In genomic region chr6:40997256-40997957, GRCh38 we compare ENCODE assay signal across 11 cellular contexts. TPM values are rescaled to one million over a fixed set of nuclear protein-coding genes. Genes with fewer than 3 reads are reported as not detected.
DNase-seq lines count a peak whose midpoint lies in the region; ATAC-seq, FAIRE-seq and TF ChIP-seq lines count a peak whose summit lies in the region.
"Had no signal": no experiment of that assay in that cellular context is flagged by ENCODE, and none has a peak within 500 bp of the region (broad histone marks: within the 10 kb centered on the region; RNA-seq: fewer than 3 reads in every experiment).

No MANE protein-coding gene starts in this region.

- POLR2A ChIA-PET in Panc1 (lab: Charles Lee), result interaction anchor here (0.6 to 1.1 kb wide), 3 partner anchors 11 to 787 kb away, joined by 3 to 19 read pairs (median 10); no protein-coding TSS in a partner anchor
- POLR2A ChIA-PET in activated CD4-positive, alpha-beta memory T cell treated with anti-CD3 and anti-CD28 coated beads, Interleukin-2, amount 10 ng/mL, durations not matched to agents 7 days and 5 days (lab: Charles Lee), result no interaction called here

- H3K4me3 ChIP-seq in Panc1 (ENCODE audit: low read depth in 2 of 2, low read length in 2 of 2), result peak overlapping the region in 1 of 2 experiments; percentile 7; a peak in 1 of 4 replicates
- H3K4me3 ChIP-seq in pancreas, result peak overlapping the region in 2 of 4 donors; percentile 22 to 23

- H3K36me3 ChIP-seq in Panc1 (ENCODE audit: control insufficient read depth, insufficient read depth, low read length) (no peaks in the 10 kb centered on the region), pancreas (no peaks in the 10 kb centered on the region)

- H3K9me3 Mint-ChIP-seq in activated CD4-positive, alpha-beta memory T cell treated with anti-CD3 and anti-CD28 coated beads, Interleukin-2, amount 10 ng/mL, durations not matched to agents 7 days and 5 days, result no peaks in the 10 kb centered on the region
- H3K9me3 Mint-ChIP-seq: stimulated activated memory B cell treated with anti-CD40 and anti-IgM and Interleukin-4, amounts not matched to agents 10 μg/mL and 1 μg/mL and 100 μg/mL, for 72 hours had no signal

- H3K27me3 ChIP-seq in Panc1 (ENCODE audit: control insufficient read depth, insufficient read depth, low read length) (no peaks in the 10 kb centered on the region), pancreas (no peaks in the 10 kb centered on the region)

- H3K27ac ChIP-seq in Panc1 (ENCODE audit: low read length), result peak overlapping the region; percentile 98
- peak overlapping the region; percentile 79 to 91 (median 89) for H3K27ac ChIP-seq in pancreas
- H3K27ac ChIP-seq: epithelial cell of prostate had no signal

- no peaks in the 10 kb centered on the region for H3K36me3 Mint-ChIP-seq in activated CD4-positive, alpha-beta memory T cell treated with anti-CD3 and anti-CD28 coated beads, Interleukin-2, amount 10 ng/mL, durations not matched to agents 7 days and 5 days (ENCODE audit: low read depth)
- H3K36me3 Mint-ChIP-seq: stimulated activated memory B cell treated with anti-CD40 and anti-IgM and Interleukin-4, amounts not matched to agents 10 μg/mL and 1 μg/mL and 100 μg/mL, for 72 hours had no signal

- H3K4me3 Mint-ChIP-seq in activated CD4-positive, alpha-beta memory T cell treated with anti-CD3 and anti-CD28 coated beads, Interleukin-2, amount 10 ng/mL, durations not matched to agents 7 days and 5 days, result no peak overlapping the region
- H3K4me3 Mint-ChIP-seq: stimulated activated memory B cell treated with anti-CD40 and anti-IgM and Interleukin-4, amounts not matched to agents 10 μg/mL and 1 μg/mL and 100 μg/mL, for 72 hours had no signal

- no peak for FAIRE-seq in pancreas (lab: Jason Lieb, UNC)

- ATAC-seq in Panc1 (peak; percentile 92), pancreas (peak; percentile 70 to 76 (median 74)), HG02840 (IDR thresholded peaks at IDR 0.05; ENCODE audit: low FRiP score, unreplicated experiment) (no peak)
- ATAC-seq: stimulated activated memory B cell treated with anti-CD40 and anti-IgM and Interleukin-4, amounts not matched to agents 10 μg/mL and 1 μg/mL and 100 μg/mL, for 72 hours had no signal

- peaks cover 40% of the 10 kb centered on the region for H3K4me1 ChIP-seq in Panc1 (ENCODE audit: control insufficient read depth, insufficient read depth, low read length)
- H3K4me1 ChIP-seq in pancreas, result peaks cover 55 to 64% (median 62%) of the 10 kb centered on the region in 3 donors

- H3K4me1 Mint-ChIP-seq in activated CD4-positive, alpha-beta memory T cell treated with anti-CD3 and anti-CD28 coated beads, Interleukin-2, amount 10 ng/mL, durations not matched to agents 7 days and 5 days, result no peaks in the 10 kb centered on the region
- H3K4me1 Mint-ChIP-seq: stimulated activated memory B cell treated with anti-CD40 and anti-IgM and Interleukin-4, amounts not matched to agents 10 μg/mL and 1 μg/mL and 100 μg/mL, for 72 hours had no signal

- no peak overlapping the region for H3K27ac Mint-ChIP-seq in activated CD4-positive, alpha-beta memory T cell treated with anti-CD3 and anti-CD28 coated beads, Interleukin-2, amount 10 ng/mL, durations not matched to agents 7 days and 5 days
- H3K27ac Mint-ChIP-seq: stimulated activated memory B cell treated with anti-CD40 and anti-IgM and Interleukin-4, amounts not matched to agents 10 μg/mL and 1 μg/mL and 100 μg/mL, for 72 hours had no signal

- peaks cover 59% of the 10 kb centered on the region for H3K27me3 Mint-ChIP-seq in activated CD4-positive, alpha-beta memory T cell treated with anti-CD3 and anti-CD28 coated beads, Interleukin-2, amount 10 ng/mL, durations not matched to agents 7 days and 5 days

- intact Hi-C loops in Panc1 (cut with micrococcal nuclease; ENCODE audit: unreplicated experiment) (no loop called here), pancreas (cut with DNase I) (no loop called here)

- CTCF ChIA-PET in Panc1 (lab: Charles Lee), result interaction anchor here (0.6 to 2.0 kb wide), 5 partner anchors 22 to 426 kb away, joined by 3 to 10 read pairs (median 6); no protein-coding TSS in a partner anchor
- CTCF ChIA-PET in activated CD4-positive, alpha-beta memory T cell treated with anti-CD3 and anti-CD28 coated beads, Interleukin-2, amount 10 ng/mL, durations not matched to agents 7 days and 5 days (lab: Charles Lee), result interaction anchor here (1.2 to 2.1 kb wide), 4 partner anchors 10 to 42 kb away, joined by 3 to 13 read pairs (median 8); no protein-coding TSS in a partner anchor

- in situ Hi-C loops in Panc1 (cut with HindIII; ENCODE audit: low pct_unique_long_range_greater_than_20kb, low sequenced_read_pairs), result no loop called here

- TF ChIP-seq CTCF in Panc1 (IDR thresholded peaks at IDR 0.05), result no peak
- TF ChIP-seq CTCF in pancreas (IDR thresholded peaks at IDR 0.05), result no peak

- 8 to 13% methylated on average over 4 of the region's 4 CpGs for WGBS in pancreas, 2 donors

- BruUV-seq in Panc1 (replicated peaks; lab: Mats Ljungman, UMichigan), result no TSS peak

- H3K9me3 ChIP-seq in Panc1 (ENCODE audit: control insufficient read depth, insufficient read depth, low read depth, low read length) (no peaks in the 10 kb centered on the region), pancreas (no peaks in the 10 kb centered on the region)

- DNase-seq in EH (ENCODE audit: low read depth), result peak; percentile 73
- DNase-seq in Panc1 (ENCODE audit: low read depth, low spot score), result no peak
- DNase-seq in glomerular visceral epithelial cell (ENCODE audit: extremely low spot score), result peak; percentile 73
- DNase-seq in pancreas, result peak in 4 of 6 donors; percentile 56 to 74 (median 68)
- no peak for DNase-seq in activated CD4-positive, alpha-beta memory T cell treated with anti-CD3 and anti-CD28 coated beads, Interleukin-2, amount 10 ng/mL, durations not matched to agents 7 days and 5 days
- no peak for DNase-seq in NCI-H510A treated with DMSO at 0.1 percent for 48 hours (lab: John Stamatoyannopoulos, UW)
- DNase-seq in RPMI8226, result no peak
- DNase-seq: SIG-M5 had no signal

RNA-seq across cellular contexts. Expression of gene UNC5CL, which starts 41.6 kb away (rescaled TPM):
- 0.36 TPM for total RNA-seq in Panc1 (2021; ENCODE audit: unreplicated experiment)
- polyA plus RNA-seq in Panc1 (2012; ENCODE audit: insufficient read length), result 0.67 TPM
- total RNA-seq in pancreas, result 10 to 100 TPM in 5 of 6 donors, 1 to 10 TPM in 1; 7.2 to 37.6 (median 12.0) TPM
- 10 to 100 TPM; 37.0 to 40.6 TPM for polyA plus RNA-seq in pancreas
- total RNA-seq in activated CD4-positive, alpha-beta memory T cell treated with anti-CD3 and anti-CD28 coated beads, Interleukin-2, amount 10 ng/mL, durations not matched to agents 7 days and 5 days, result 1 to 10 TPM; 1.6 to 2.3 TPM

RNA-seq across cellular contexts. Expression of gene TSPO2, which starts 44.9 kb away (rescaled TPM):
- not detected for total RNA-seq in Panc1 (2021; ENCODE audit: unreplicated experiment)
- not detected for polyA plus RNA-seq in Panc1 (2012; ENCODE audit: insufficient read length)
- under 1 TPM in 1 of 6 donors, not detected in 5; 0.28 TPM for total RNA-seq in pancreas
- under 1 TPM; 0.12 to 0.42 TPM for polyA plus RNA-seq in pancreas
- not detected for total RNA-seq in activated CD4-positive, alpha-beta memory T cell treated with anti-CD3 and anti-CD28 coated beads, Interleukin-2, amount 10 ng/mL, durations not matched to agents 7 days and 5 days

RNA-seq across cellular contexts. Expression of gene APOBEC2, which starts 55.6 kb away (rescaled TPM):
- total RNA-seq in Panc1 (2021; ENCODE audit: unreplicated experiment), result not detected
- polyA plus RNA-seq in Panc1 (2012; ENCODE audit: insufficient read length), result not detected
- 10 to 100 TPM in 1 of 6 donors, 1 to 10 TPM in 5; 2.7 to 13.2 (median 8.6) TPM for total RNA-seq in pancreas
- polyA plus RNA-seq in pancreas, result 10 to 100 TPM in 1 of 2 donors, 1 to 10 TPM in 1; 6.6 to 29.6 TPM
- not detected for total RNA-seq in activated CD4-positive, alpha-beta memory T cell treated with anti-CD3 and anti-CD28 coated beads, Interleukin-2, amount 10 ng/mL, durations not matched to agents 7 days and 5 days

Comparison
In these comparisons a context has a peak if more than half of its experiments do, and no peak if none do; other contexts are left out.
1. DNase-seq: peak in EH (single experiment), glomerular visceral epithelial cell (single experiment) and pancreas (4 of 6); none in Panc1 (single experiment), activated CD4-positive, alpha-beta memory T cell treated with anti-CD3 and anti-CD28 coated beads, Interleukin-2, amount 10 ng/mL, durations not matched to agents 7 days and 5 days (single experiment), NCI-H510A treated with DMSO at 0.1 percent for 48 hours (single experiment) and RPMI8226 (single experiment).